1 cellular context compared by ENCODE assay signal in the genomic region with DNA sequence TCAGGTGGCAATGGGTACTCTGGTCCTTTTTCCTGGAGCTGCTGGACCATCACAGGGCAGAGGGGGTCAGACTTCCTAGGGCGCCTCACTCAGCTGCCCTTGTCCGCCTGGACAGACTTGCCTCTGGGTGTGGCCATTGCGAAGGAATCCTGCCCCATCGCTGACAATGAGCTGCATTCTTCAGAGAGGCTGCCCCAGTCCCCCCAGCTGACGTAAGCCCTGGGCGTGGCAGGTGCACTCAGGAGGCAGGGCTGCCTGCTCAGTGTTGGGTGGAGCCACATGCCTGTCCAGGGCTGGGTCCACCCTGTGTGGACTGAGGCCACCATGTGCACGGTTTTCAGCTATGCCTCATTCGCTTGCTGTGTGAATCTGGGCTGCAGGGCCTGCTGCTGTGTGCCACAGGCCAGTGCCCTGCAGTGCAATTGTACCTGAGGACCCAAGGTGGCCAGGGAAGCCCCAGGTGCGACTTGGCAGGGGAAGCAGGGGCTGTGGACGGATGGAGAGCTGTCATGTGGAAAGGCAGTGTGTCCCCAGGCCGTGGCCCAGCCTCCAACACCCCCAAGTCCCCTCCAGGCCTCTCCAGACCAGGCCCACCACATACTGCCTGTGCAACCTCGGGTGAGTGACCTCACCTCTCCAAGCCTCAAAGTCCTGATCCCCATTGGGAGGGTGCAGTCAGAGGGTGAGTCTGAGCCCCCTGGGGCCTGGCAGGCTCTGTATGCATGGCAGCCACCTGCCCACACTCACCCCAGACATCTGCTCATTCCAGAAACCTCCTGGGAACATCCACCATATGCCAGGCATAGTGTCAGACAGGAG.
TF ChIP-seq lines count a peak whose summit lies in the region.

No MANE protein-coding gene starts in this region.

TF ChIP-seq in K562, 482 proteins besides CTCF, POLR2A, EP300 and RAD21 (continued from another document and continues in another):
- no peak for TF ChIP-seq ELF4 (CRISPR knock-in tag; IDR thresholded peaks at IDR 0.05)
- no peak for TF ChIP-seq MTA3 (IDR thresholded peaks at IDR 0.05; ENCODE audit: borderline replicate concordance)
- TF ChIP-seq CREB1 (IDR thresholded peaks at IDR 0.05), result peak; percentile 48; the same call in 1 of the 2 replicates
- peak; percentile 45; the same call in 1 of the 2 replicates for TF ChIP-seq CREB1 (CRISPR knock-in tag; IDR thresholded peaks at IDR 0.05)
- TF ChIP-seq ZNF436 (CRISPR knock-in tag; IDR thresholded peaks at IDR 0.05), result no peak
- no peak for TF ChIP-seq SMAD2 (IDR thresholded peaks at IDR 0.05; ENCODE audit: low read depth, low read length)
- TF ChIP-seq, protein P1, sequence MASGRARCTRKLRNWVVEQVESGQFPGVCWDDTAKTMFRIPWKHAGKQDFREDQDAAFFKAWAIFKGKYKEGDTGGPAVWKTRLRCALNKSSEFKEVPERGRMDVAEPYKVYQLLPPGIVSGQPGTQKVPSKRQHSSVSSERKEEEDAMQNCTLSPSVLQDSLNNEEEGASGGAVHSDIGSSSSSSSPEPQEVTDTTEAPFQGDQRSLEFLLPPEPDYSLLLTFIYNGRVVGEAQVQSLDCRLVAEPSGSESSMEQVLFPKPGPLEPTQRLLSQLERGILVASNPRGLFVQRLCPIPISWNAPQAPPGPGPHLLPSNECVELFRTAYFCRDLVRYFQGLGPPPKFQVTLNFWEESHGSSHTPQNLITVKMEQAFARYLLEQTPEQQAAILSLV (tag; IDR thresholded peaks at IDR 0.05), result no peak
- TF ChIP-seq ILF3 (IDR thresholded peaks at IDR 0.05; ENCODE audit: borderline replicate concordance), result no peak
- TF ChIP-seq, protein P2, sequence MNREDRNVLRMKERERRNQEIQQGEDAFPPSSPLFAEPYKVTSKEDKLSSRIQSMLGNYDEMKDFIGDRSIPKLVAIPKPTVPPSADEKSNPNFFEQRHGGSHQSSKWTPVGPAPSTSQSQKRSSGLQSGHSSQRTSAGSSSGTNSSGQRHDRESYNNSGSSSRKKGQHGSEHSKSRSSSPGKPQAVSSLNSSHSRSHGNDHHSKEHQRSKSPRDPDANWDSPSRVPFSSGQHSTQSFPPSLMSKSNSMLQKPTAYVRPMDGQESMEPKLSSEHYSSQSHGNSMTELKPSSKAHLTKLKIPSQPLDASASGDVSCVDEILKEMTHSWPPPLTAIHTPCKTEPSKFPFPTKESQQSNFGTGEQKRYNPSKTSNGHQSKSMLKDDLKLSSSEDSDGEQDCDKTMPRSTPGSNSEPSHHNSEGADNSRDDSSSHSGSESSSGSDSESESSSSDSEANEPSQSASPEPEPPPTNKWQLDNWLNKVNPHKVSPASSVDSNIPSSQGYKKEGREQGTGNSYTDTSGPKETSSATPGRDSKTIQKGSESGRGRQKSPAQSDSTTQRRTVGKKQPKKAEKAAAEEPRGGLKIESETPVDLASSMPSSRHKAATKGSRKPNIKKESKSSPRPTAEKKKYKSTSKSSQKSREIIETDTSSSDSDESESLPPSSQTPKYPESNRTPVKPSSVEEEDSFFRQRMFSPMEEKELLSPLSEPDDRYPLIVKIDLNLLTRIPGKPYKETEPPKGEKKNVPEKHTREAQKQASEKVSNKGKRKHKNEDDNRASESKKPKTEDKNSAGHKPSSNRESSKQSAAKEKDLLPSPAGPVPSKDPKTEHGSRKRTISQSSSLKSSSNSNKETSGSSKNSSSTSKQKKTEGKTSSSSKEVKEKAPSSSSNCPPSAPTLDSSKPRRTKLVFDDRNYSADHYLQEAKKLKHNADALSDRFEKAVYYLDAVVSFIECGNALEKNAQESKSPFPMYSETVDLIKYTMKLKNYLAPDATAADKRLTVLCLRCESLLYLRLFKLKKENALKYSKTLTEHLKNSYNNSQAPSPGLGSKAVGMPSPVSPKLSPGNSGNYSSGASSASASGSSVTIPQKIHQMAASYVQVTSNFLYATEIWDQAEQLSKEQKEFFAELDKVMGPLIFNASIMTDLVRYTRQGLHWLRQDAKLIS (CRISPR knock-in tag; IDR thresholded peaks at IDR 0.05), result no peak
- no peak for TF ChIP-seq ZFPM2 (CRISPR knock-in tag; IDR thresholded peaks at IDR 0.05)
- TF ChIP-seq ZNF165 (CRISPR knock-in tag; IDR thresholded peaks at IDR 0.05; ENCODE audit: borderline replicate concordance), result no peak
- no peak for TF ChIP-seq ZNF76 (CRISPR knock-in tag; IDR thresholded peaks at IDR 0.05; ENCODE audit: borderline replicate concordance)
- TF ChIP-seq, protein P3, sequence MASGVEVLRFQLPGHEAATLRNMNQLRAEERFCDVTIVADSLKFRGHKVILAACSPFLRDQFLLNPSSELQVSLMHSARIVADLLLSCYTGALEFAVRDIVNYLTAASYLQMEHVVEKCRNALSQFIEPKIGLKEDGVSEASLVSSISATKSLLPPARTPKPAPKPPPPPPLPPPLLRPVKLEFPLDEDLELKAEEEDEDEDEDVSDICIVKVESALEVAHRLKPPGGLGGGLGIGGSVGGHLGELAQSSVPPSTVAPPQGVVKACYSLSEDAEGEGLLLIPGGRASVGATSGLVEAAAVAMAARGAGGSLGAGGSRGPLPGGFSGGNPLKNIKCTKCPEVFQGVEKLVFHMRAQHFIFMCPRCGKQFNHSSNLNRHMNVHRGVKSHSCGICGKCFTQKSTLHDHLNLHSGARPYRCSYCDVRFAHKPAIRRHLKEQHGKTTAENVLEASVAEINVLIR (CRISPR knock-in tag; IDR thresholded peaks at IDR 0.05), result no peak
- TF ChIP-seq, protein P4, sequence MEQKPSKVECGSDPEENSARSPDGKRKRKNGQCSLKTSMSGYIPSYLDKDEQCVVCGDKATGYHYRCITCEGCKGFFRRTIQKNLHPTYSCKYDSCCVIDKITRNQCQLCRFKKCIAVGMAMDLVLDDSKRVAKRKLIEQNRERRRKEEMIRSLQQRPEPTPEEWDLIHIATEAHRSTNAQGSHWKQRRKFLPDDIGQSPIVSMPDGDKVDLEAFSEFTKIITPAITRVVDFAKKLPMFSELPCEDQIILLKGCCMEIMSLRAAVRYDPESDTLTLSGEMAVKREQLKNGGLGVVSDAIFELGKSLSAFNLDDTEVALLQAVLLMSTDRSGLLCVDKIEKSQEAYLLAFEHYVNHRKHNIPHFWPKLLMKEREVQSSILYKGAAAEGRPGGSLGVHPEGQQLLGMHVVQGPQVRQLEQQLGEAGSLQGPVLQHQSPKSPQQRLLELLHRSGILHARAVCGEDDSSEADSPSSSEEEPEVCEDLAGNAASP (IDR thresholded peaks at IDR 0.05), result no peak
- TF ChIP-seq, protein P5, sequence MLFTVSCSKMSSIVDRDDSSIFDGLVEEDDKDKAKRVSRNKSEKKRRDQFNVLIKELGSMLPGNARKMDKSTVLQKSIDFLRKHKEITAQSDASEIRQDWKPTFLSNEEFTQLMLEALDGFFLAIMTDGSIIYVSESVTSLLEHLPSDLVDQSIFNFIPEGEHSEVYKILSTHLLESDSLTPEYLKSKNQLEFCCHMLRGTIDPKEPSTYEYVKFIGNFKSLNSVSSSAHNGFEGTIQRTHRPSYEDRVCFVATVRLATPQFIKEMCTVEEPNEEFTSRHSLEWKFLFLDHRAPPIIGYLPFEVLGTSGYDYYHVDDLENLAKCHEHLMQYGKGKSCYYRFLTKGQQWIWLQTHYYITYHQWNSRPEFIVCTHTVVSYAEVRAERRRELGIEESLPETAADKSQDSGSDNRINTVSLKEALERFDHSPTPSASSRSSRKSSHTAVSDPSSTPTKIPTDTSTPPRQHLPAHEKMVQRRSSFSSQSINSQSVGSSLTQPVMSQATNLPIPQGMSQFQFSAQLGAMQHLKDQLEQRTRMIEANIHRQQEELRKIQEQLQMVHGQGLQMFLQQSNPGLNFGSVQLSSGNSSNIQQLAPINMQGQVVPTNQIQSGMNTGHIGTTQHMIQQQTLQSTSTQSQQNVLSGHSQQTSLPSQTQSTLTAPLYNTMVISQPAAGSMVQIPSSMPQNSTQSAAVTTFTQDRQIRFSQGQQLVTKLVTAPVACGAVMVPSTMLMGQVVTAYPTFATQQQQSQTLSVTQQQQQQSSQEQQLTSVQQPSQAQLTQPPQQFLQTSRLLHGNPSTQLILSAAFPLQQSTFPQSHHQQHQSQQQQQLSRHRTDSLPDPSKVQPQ (CRISPR knock-in tag; IDR thresholded peaks at IDR 0.05; ENCODE audit: borderline replicate concordance), result no peak
- no peak for TF ChIP-seq ZFP1 (CRISPR knock-in tag; IDR thresholded peaks at IDR 0.05)
- peak; percentile 72 for TF ChIP-seq CEBPG (CRISPR knock-in tag; IDR thresholded peaks at IDR 0.05)
- TF ChIP-seq CEBPG (tag; conservative IDR thresholded peaks at IDR 0.05 in 1 of 2, IDR thresholded peaks at IDR 0.05 in 1 of 2), result no peak
- TF ChIP-seq, protein P6, sequence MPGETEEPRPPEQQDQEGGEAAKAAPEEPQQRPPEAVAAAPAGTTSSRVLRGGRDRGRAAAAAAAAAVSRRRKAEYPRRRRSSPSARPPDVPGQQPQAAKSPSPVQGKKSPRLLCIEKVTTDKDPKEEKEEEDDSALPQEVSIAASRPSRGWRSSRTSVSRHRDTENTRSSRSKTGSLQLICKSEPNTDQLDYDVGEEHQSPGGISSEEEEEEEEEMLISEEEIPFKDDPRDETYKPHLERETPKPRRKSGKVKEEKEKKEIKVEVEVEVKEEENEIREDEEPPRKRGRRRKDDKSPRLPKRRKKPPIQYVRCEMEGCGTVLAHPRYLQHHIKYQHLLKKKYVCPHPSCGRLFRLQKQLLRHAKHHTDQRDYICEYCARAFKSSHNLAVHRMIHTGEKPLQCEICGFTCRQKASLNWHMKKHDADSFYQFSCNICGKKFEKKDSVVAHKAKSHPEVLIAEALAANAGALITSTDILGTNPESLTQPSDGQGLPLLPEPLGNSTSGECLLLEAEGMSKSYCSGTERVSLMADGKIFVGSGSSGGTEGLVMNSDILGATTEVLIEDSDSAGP (CRISPR knock-in tag; IDR thresholded peaks at IDR 0.05), result no peak
- TF ChIP-seq, protein P7, sequence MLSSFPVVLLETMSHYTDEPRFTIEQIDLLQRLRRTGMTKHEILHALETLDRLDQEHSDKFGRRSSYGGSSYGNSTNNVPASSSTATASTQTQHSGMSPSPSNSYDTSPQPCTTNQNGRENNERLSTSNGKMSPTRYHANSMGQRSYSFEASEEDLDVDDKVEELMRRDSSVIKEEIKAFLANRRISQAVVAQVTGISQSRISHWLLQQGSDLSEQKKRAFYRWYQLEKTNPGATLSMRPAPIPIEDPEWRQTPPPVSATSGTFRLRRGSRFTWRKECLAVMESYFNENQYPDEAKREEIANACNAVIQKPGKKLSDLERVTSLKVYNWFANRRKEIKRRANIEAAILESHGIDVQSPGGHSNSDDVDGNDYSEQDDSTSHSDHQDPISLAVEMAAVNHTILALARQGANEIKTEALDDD (IDR thresholded peaks at IDR 0.05), result no peak
- 0 out of 2 replicates have a peak, but pooled peaks have one; percentile 29 for TF ChIP-seq NBN (IDR thresholded peaks at IDR 0.05; ENCODE audit: low read depth)
- TF ChIP-seq PHF8 (IDR thresholded peaks at IDR 0.05; ENCODE audit: borderline replicate concordance, low read length), result peak; percentile 24; the same call in 1 of the 2 replicates
- no peak for TF ChIP-seq NFATC3 (IDR thresholded peaks at IDR 0.05)
- TF ChIP-seq, protein P8, sequence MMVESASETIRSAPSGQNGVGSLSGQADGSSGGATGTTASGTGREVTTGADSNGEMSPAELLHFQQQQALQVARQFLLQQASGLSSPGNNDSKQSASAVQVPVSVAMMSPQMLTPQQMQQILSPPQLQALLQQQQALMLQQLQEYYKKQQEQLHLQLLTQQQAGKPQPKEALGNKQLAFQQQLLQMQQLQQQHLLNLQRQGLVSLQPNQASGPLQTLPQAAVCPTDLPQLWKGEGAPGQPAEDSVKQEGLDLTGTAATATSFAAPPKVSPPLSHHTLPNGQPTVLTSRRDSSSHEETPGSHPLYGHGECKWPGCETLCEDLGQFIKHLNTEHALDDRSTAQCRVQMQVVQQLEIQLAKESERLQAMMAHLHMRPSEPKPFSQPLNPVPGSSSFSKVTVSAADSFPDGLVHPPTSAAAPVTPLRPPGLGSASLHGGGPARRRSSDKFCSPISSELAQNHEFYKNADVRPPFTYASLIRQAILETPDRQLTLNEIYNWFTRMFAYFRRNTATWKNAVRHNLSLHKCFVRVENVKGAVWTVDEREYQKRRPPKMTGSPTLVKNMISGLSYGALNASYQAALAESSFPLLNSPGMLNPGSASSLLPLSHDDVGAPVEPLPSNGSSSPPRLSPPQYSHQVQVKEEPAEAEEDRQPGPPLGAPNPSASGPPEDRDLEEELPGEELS (CRISPR knock-in tag; IDR thresholded peaks at IDR 0.05; ENCODE audit: borderline replicate concordance), result no peak
- peak; percentile 51 for TF ChIP-seq POLR2G (IDR thresholded peaks at IDR 0.05; ENCODE audit: low read depth, low read length)
- TF ChIP-seq, protein P9, sequence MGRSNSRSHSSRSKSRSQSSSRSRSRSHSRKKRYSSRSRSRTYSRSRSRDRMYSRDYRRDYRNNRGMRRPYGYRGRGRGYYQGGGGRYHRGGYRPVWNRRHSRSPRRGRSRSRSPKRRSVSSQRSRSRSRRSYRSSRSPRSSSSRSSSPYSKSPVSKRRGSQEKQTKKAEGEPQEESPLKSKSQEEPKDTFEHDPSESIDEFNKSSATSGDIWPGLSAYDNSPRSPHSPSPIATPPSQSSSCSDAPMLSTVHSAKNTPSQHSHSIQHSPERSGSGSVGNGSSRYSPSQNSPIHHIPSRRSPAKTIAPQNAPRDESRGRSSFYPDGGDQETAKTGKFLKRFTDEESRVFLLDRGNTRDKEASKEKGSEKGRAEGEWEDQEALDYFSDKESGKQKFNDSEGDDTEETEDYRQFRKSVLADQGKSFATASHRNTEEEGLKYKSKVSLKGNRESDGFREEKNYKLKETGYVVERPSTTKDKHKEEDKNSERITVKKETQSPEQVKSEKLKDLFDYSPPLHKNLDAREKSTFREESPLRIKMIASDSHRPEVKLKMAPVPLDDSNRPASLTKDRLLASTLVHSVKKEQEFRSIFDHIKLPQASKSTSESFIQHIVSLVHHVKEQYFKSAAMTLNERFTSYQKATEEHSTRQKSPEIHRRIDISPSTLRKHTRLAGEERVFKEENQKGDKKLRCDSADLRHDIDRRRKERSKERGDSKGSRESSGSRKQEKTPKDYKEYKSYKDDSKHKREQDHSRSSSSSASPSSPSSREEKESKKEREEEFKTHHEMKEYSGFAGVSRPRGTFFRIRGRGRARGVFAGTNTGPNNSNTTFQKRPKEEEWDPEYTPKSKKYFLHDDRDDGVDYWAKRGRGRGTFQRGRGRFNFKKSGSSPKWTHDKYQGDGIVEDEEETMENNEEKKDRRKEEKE (IDR thresholded peaks at IDR 0.05; ENCODE audit: borderline replicate concordance in 1 of 2, control insufficient read depth in 1 of 2, low read depth in 2 of 2, low read length in 1 of 2), result no peak
- no peak for TF ChIP-seq PRMT5 (CRISPR knock-in tag; IDR thresholded peaks at IDR 0.05)
- TF ChIP-seq NUFIP1 (IDR thresholded peaks at IDR 0.05; ENCODE audit: partially characterized antibody), result no peak
- TF ChIP-seq, protein P10, sequence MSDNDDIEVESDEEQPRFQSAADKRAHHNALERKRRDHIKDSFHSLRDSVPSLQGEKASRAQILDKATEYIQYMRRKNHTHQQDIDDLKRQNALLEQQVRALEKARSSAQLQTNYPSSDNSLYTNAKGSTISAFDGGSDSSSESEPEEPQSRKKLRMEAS (CRISPR knock-in tag; IDR thresholded peaks at IDR 0.05), result peak; percentile 97
- TF ChIP-seq ZNF121 (CRISPR knock-in tag; conservative IDR thresholded peaks at IDR 0.05), result no peak
- TF ChIP-seq, protein P11, sequence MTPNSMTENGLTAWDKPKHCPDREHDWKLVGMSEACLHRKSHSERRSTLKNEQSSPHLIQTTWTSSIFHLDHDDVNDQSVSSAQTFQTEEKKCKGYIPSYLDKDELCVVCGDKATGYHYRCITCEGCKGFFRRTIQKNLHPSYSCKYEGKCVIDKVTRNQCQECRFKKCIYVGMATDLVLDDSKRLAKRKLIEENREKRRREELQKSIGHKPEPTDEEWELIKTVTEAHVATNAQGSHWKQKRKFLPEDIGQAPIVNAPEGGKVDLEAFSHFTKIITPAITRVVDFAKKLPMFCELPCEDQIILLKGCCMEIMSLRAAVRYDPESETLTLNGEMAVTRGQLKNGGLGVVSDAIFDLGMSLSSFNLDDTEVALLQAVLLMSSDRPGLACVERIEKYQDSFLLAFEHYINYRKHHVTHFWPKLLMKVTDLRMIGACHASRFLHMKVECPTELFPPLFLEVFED (CRISPR knock-in tag; conservative IDR thresholded peaks at IDR 0.05), result no peak
- no peak for TF ChIP-seq NFE2 (IDR thresholded peaks at IDR 0.05; ENCODE audit: low read depth)
